24 cellular contexts compared by ENCODE assay signal in genomic region chr2:85272357-85272756, GRCh38.
"Had no signal": no experiment of that assay in that cellular context is flagged by ENCODE, and none has a peak within 500 bp of the region (broad histone marks: within the 10 kb centered on the region; RNA-seq: fewer than 3 reads in every experiment).

No MANE protein-coding gene starts in this region.

- H3K36me3 ChIP-seq: MG63, Peyer's patch had no signal

- H3K9me3 ChIP-seq: MG63, Peyer's patch had no signal

- H3K4me3 Mint-ChIP-seq: activated CD4-positive, alpha-beta memory T cell treated with anti-CD3 and anti-CD28 coated beads, Interleukin-2, amount 10 ng/mL, durations not matched to agents 7 days and 5 days; activated CD4-positive, alpha-beta T cell treated with anti-CD3 and anti-CD28 coated beads for 36 hours; activated naive CD4-positive, alpha-beta T cell treated with anti-CD3 and anti-CD28 coated beads, Interleukin-2, amount 10 ng/mL, durations not matched to agents 7 days and 5 days; activated naive CD8-positive, alpha-beta T cell treated with anti-CD3 and anti-CD28 coated beads for 36 hours; activated T-cell treated with anti-CD3 and anti-CD28 coated beads, Interleukin-2, amount 50 U/mL, for 72 hours; T-cell had no signal

- ATAC-seq: activated CD4-positive, alpha-beta T cell treated with anti-CD3 and anti-CD28 coated beads for 36 hours; activated T-cell treated with anti-CD3 and anti-CD28 coated beads, Interleukin-2, amount 50 U/mL, for 72 hours; T-cell had no signal

- DNase-seq: activated CD4-positive, alpha-beta memory T cell treated with anti-CD3 and anti-CD28 coated beads, Interleukin-2, amount 10 ng/mL, durations not matched to agents 7 days and 5 days; activated CD4-positive, alpha-beta T cell treated with anti-CD3 and anti-CD28 coated beads for 36 hours; activated CD4-positive, alpha-beta T cell treated with anti-CD3 and anti-CD28 coated beads, Interleukin-2, amount 50 U/mL, for 1 hour; activated CD8-positive, alpha-beta memory T cell treated with anti-CD3 and anti-CD28 coated beads, Interleukin-2, amount 50 U/mL, for 4 hours; activated gamma-delta T cell treated with Interleukin-2 at 50 U/mL for 16 hours; activated naive CD4-positive, alpha-beta T cell treated with anti-CD3 and anti-CD28 coated beads, Interleukin-2, amount 10 ng/mL, durations not matched to agents 7 days and 5 days; activated naive CD8-positive, alpha-beta T cell treated with anti-CD3 and anti-CD28 coated beads for 36 hours; activated T-cell treated with anti-CD3 and anti-CD28 coated beads, Interleukin-2, amount 50 U/mL, for 72 hours; cerebellar nuclear complex; KG1; MG63; MV-4-11; NCI-H1092 treated with DMSO at 0.1 percent for 48 hours; NCI-H1417 treated with DMSO at 0.1 percent for 48 hours; NCI-H1694 treated with DMSO at 0.1 percent for 48 hours; NCI-H2081; NCI-H446; NCI-H524; Peyer's patch; SIG-M5; T-cell had no signal

- H3K4me1 Mint-ChIP-seq: activated CD4-positive, alpha-beta T cell treated with anti-CD3 and anti-CD28 coated beads for 36 hours; activated naive CD4-positive, alpha-beta T cell treated with anti-CD3 and anti-CD28 coated beads, Interleukin-2, amount 10 ng/mL, durations not matched to agents 7 days and 5 days; activated naive CD8-positive, alpha-beta T cell treated with anti-CD3 and anti-CD28 coated beads for 36 hours; T-cell had no signal

- H3K27ac ChIP-seq: Peyer's patch, SK-N-MC, VCaP had no signal

- H3K27me3 Mint-ChIP-seq: activated CD4-positive, alpha-beta T cell treated with anti-CD3 and anti-CD28 coated beads for 36 hours had no signal

- H3K4me3 ChIP-seq: MG63, Peyer's patch, SK-N-MC had no signal

- H3K27ac Mint-ChIP-seq: activated CD4-positive, alpha-beta memory T cell treated with anti-CD3 and anti-CD28 coated beads, Interleukin-2, amount 10 ng/mL, durations not matched to agents 7 days and 5 days; activated CD4-positive, alpha-beta T cell treated with anti-CD3 and anti-CD28 coated beads for 36 hours; activated naive CD4-positive, alpha-beta T cell treated with anti-CD3 and anti-CD28 coated beads, Interleukin-2, amount 10 ng/mL, durations not matched to agents 7 days and 5 days; activated naive CD8-positive, alpha-beta T cell treated with anti-CD3 and anti-CD28 coated beads for 36 hours; activated T-cell treated with anti-CD3 and anti-CD28 coated beads, Interleukin-2, amount 50 U/mL, for 72 hours; activated T-helper 2 cell treated with anti-CD3 and anti-CD28 coated beads, Interferon-gamma antibody, Interleukin-2, Interleukin-4, amounts not matched to agents 10 μg/mL and 5 μg/mL and 100 μg/mL, durations not matched to agents 14 hours and 24 hours and 36 hours; T-cell had no signal

- H3K27me3 ChIP-seq: MG63, Peyer's patch had no signal

- H3K9me3 Mint-ChIP-seq: activated CD4-positive, alpha-beta memory T cell treated with anti-CD3 and anti-CD28 coated beads, Interleukin-2, amount 10 ng/mL, durations not matched to agents 7 days and 5 days; activated naive CD4-positive, alpha-beta T cell treated with anti-CD3 and anti-CD28 coated beads, Interleukin-2, amount 10 ng/mL, durations not matched to agents 7 days and 5 days; activated naive CD8-positive, alpha-beta T cell treated with anti-CD3 and anti-CD28 coated beads for 36 hours; activated T-cell treated with anti-CD3 and anti-CD28 coated beads, Interleukin-2, amount 50 U/mL, for 72 hours; activated T-helper 2 cell treated with anti-CD3 and anti-CD28 coated beads, Interferon-gamma antibody, Interleukin-2, Interleukin-4, amounts not matched to agents 10 μg/mL and 5 μg/mL and 100 μg/mL, durations not matched to agents 14 hours and 24 hours and 36 hours; T-cell had no signal

- H3K36me3 Mint-ChIP-seq: activated naive CD4-positive, alpha-beta T cell treated with anti-CD3 and anti-CD28 coated beads, Interleukin-2, amount 10 ng/mL, durations not matched to agents 7 days and 5 days; activated naive CD8-positive, alpha-beta T cell treated with anti-CD3 and anti-CD28 coated beads for 36 hours; T-cell had no signal
